14 cellular contexts compared by ENCODE assay signal in genomic region chr1:198232940-198233675, GRCh38.
"Had no signal": no experiment of that assay in that cellular context is flagged by ENCODE, and none has a peak within 500 bp of the region (broad histone marks: within the 10 kb centered on the region; RNA-seq: fewer than 3 reads in every experiment).

No MANE protein-coding gene starts in this region.

- H3K4me3 Mint-ChIP-seq: activated CD4-positive, alpha-beta T cell treated with anti-CD3 and anti-CD28 coated beads for 36 hours; activated CD8-positive, alpha-beta T cell treated with anti-CD3 and anti-CD28 coated beads, Interleukin-2, amount 10 ng/mL, durations not matched to agents 7 days and 5 days; central memory CD8-positive, alpha-beta T cell had no signal

- H3K4me1 ChIP-seq: uterus had no signal

- H3K27me3 ChIP-seq: heart left ventricle, right atrium auricular region, thyroid gland, uterus had no signal

- H3K27ac ChIP-seq: right atrium auricular region, thyroid gland, uterus had no signal

- ATAC-seq: activated CD4-positive, alpha-beta T cell treated with anti-CD3 and anti-CD28 coated beads for 36 hours; activated CD8-positive, alpha-beta T cell treated with anti-CD3 and anti-CD28 coated beads, Interleukin-2, amount 10 ng/mL, durations not matched to agents 7 days and 5 days; effector memory CD8-positive, alpha-beta T cell; left lobe of liver had no signal

- H3K9me3 Mint-ChIP-seq: central memory CD8-positive, alpha-beta T cell; effector memory CD8-positive, alpha-beta T cell had no signal

- H3K27me3 Mint-ChIP-seq: activated CD4-positive, alpha-beta T cell treated with anti-CD3 and anti-CD28 coated beads for 36 hours; central memory CD8-positive, alpha-beta T cell; effector memory CD8-positive, alpha-beta T cell had no signal

- H3K27ac Mint-ChIP-seq: activated CD4-positive, alpha-beta T cell treated with anti-CD3 and anti-CD28 coated beads for 36 hours; activated CD8-positive, alpha-beta T cell treated with anti-CD3 and anti-CD28 coated beads, Interleukin-2, amount 10 ng/mL, durations not matched to agents 7 days and 5 days had no signal

- DNase-seq: activated CD4-positive, alpha-beta T cell treated with anti-CD3 and anti-CD28 coated beads for 36 hours; activated CD8-positive, alpha-beta memory T cell treated with anti-CD3 and anti-CD28 coated beads, Interleukin-2, amount 50 U/mL, for 48 hours; activated CD8-positive, alpha-beta T cell treated with anti-CD3 and anti-CD28 coated beads, Interleukin-2, amount 10 ng/mL, durations not matched to agents 7 days and 5 days; activated naive CD4-positive, alpha-beta T cell treated with Interleukin-2 at 50 U/mL for 16 hours; effector memory CD8-positive, alpha-beta T cell; heart left ventricle; posterior cingulate gyrus; T-helper 9 cell; thyroid gland; uterus had no signal

- H3K4me3 ChIP-seq: heart left ventricle, right atrium auricular region, smooth muscle cell, thyroid gland, uterus had no signal

- H3K36me3 ChIP-seq: right atrium auricular region, thyroid gland, uterus had no signal

- H3K9me3 ChIP-seq: right atrium auricular region, thyroid gland, uterus had no signal
